ENCODE assay signal across 30 cellular contexts in genomic region chr3:171177553-171177952, GRCh38.
"Had no signal": no experiment of that assay in that cellular context is flagged by ENCODE, and none has a peak within 500 bp of the region (broad histone marks: within the 10 kb centered on the region; RNA-seq: fewer than 3 reads in every experiment).

No MANE protein-coding gene starts in this region.

- H3K9me3 Mint-ChIP-seq: nephron progenitor cell, neural progenitor cell had no signal

- FAIRE-seq: keratinocyte had no signal

- DNase-seq: heart right ventricle; kidney glomerular epithelial cell; left cardiac atrium; left lung; lower lobe of right lung; mammary epithelial cell; mesendoderm; naive thymus-derived CD4-positive, alpha-beta T cell; nephron progenitor cell; occipital lobe; right lobe of liver; stimulated activated CD4-positive, alpha-beta T cell treated with anti-CD3 and anti-CD28 coated beads, Interleukin-12 subunit alpha, Interleukin-12 subunit beta, amount 100 ng/mL, for 4 hours; stimulated activated CD4-positive, alpha-beta T cell treated with anti-CD3 and anti-CD28 coated beads, Interleukin-15, amount 100 ng/mL, for 24 hours; stimulated activated CD4-positive, alpha-beta T cell treated with anti-CD3 and anti-CD28 coated beads, Interleukin-2, amount 100 ng/mL, for 24 hours; stimulated activated CD4-positive, alpha-beta T cell treated with anti-CD3 and anti-CD28 coated beads, Interleukin-4, amount 100 ng/mL, for 1 hour; stimulated activated naive B cell treated with anti-CD40 and anti-IgM and Interleukin-4, amounts not matched to agents 10 μg/mL and 1 μg/mL and 100 μg/mL, for 72 hours; stimulated activated naive CD8-positive, alpha-beta T cell treated with anti-CD3 and anti-CD28 coated beads, Interleukin-15, Interleukin-2, amounts not matched to agents 100 U/mL and 50 U/mL, for 24 hours; stomach; testis; thyroid gland; transverse colon; upper lobe of left lung had no signal

- H3K4me3 ChIP-seq: heart right ventricle, hepatocyte, left lung, lower lobe of right lung, neural progenitor cell, right atrium auricular region, right lobe of liver, stomach, testis, thyroid gland, transverse colon, upper lobe of left lung, vagina had no signal

- H3K27ac ChIP-seq: hepatocyte, left lung, lower lobe of right lung, neural progenitor cell, neutrophil, parathyroid adenoma, right atrium auricular region, right lobe of liver, stomach, testis, thyroid gland, upper lobe of left lung, vagina had no signal

- H3K27me3 Mint-ChIP-seq: naive thymus-derived CD4-positive, alpha-beta T cell; stimulated activated naive B cell treated with anti-CD40 and anti-IgM and Interleukin-4, amounts not matched to agents 10 μg/mL and 1 μg/mL and 100 μg/mL, for 72 hours had no signal

- H3K27me3 ChIP-seq: heart right ventricle, hepatocyte, left lung, neural progenitor cell, neutrophil, right atrium auricular region, right lobe of liver, stomach, testis, thyroid gland, transverse colon, upper lobe of left lung, vagina had no signal

- ATAC-seq: heart right ventricle; left cardiac atrium; left lung; lower lobe of right lung; naive thymus-derived CD4-positive, alpha-beta T cell; right lobe of liver; stimulated activated naive B cell treated with anti-CD40 and anti-IgM and Interleukin-4, amounts not matched to agents 10 μg/mL and 1 μg/mL and 100 μg/mL, for 72 hours; stimulated activated naive CD8-positive, alpha-beta T cell treated with anti-CD3 and anti-CD28 coated beads, Interleukin-15, Interleukin-2, amounts not matched to agents 100 U/mL and 50 U/mL, for 24 hours had no signal

- H3K4me3 Mint-ChIP-seq: mesothelial cell of epicardium; naive thymus-derived CD4-positive, alpha-beta T cell; nephron progenitor cell; neural progenitor cell; stimulated activated naive B cell treated with anti-CD40 and anti-IgM and Interleukin-4, amounts not matched to agents 10 μg/mL and 1 μg/mL and 100 μg/mL, for 72 hours had no signal

- H3K27ac Mint-ChIP-seq: mesothelial cell of epicardium; nephron progenitor cell; neural progenitor cell; stimulated activated naive B cell treated with anti-CD40 and anti-IgM and Interleukin-4, amounts not matched to agents 10 μg/mL and 1 μg/mL and 100 μg/mL, for 72 hours had no signal

- H3K36me3 Mint-ChIP-seq: mesothelial cell of epicardium; stimulated activated naive B cell treated with anti-CD40 and anti-IgM and Interleukin-4, amounts not matched to agents 10 μg/mL and 1 μg/mL and 100 μg/mL, for 72 hours had no signal

- H3K36me3 ChIP-seq: heart right ventricle, left lung, neural progenitor cell, neutrophil, right atrium auricular region, thyroid gland, transverse colon, upper lobe of left lung, vagina had no signal

- H3K4me1 ChIP-seq: parathyroid adenoma, testis, thyroid gland, vagina had no signal

- H3K4me1 Mint-ChIP-seq: stimulated activated naive B cell treated with anti-CD40 and anti-IgM and Interleukin-4, amounts not matched to agents 10 μg/mL and 1 μg/mL and 100 μg/mL, for 72 hours had no signal

- H3K9me3 ChIP-seq: heart right ventricle, left lung, lower lobe of right lung, neutrophil, right atrium auricular region, right lobe of liver, stomach, testis, thyroid gland, transverse colon, upper lobe of left lung, vagina had no signal
